8 cellular contexts compared by ENCODE assay signal in genomic region chr15:64152507-64153387, GRCh38.
DNase-seq lines count a peak whose midpoint lies in the region; ATAC-seq and TF ChIP-seq lines count a peak whose summit lies in the region.

No MANE protein-coding gene starts in this region.

- no peak for TF ChIP-seq CTCF in nephron (IDR thresholded peaks at IDR 0.05; ENCODE audit: unreplicated experiment in 3 of 3)

- peaks cover 29% of the 10 kb centered on the region for H3K4me1 Mint-ChIP-seq in nephron

- no peaks in the 10 kb centered on the region for H3K9me3 Mint-ChIP-seq in nephron

- H3K27ac Mint-ChIP-seq in nephron, result no peak overlapping the region

- peak; percentile 26 for ATAC-seq in GM19372 (IDR thresholded peaks at IDR 0.05; ENCODE audit: low read depth, unreplicated experiment)

- peak overlapping the region; percentile 54 to 64 (median 60) for H3K4me3 Mint-ChIP-seq in nephron

- peak; percentile 37 for DNase-seq in ELR (ENCODE audit: low read depth)
- DNase-seq in NCI-H1105 treated with DMSO at 0.1 percent for 48 hours (lab: John Stamatoyannopoulos, UW), result peak; percentile 51
- DNase-seq in cerebellar cortex (ENCODE audit: low spot score), result peak; percentile 63
- DNase-seq in activated effector memory CD4-positive, alpha-beta T cell treated with anti-CD3 and anti-CD28 coated beads, Interleukin-2, amount 50 U/mL, for 16 hours, result no peak
- DNase-seq in NCI-H1930 (lab: John Stamatoyannopoulos, UW), result no peak
- no peak for DNase-seq in D341Med (ENCODE audit: low spot score)

- peaks cover 34% of the 10 kb centered on the region for H3K27me3 Mint-ChIP-seq in nephron (ENCODE audit: low read depth)

- peaks cover 27% of the 10 kb centered on the region for H3K36me3 Mint-ChIP-seq in nephron (ENCODE audit: low read depth)

Comparison
In these comparisons a context has a peak if more than half of its experiments do, and no peak if none do; other contexts are left out.
1. DNase-seq: peak in ELR (single experiment), NCI-H1105 treated with DMSO at 0.1 percent for 48 hours (single experiment) and cerebellar cortex (single experiment); none in activated effector memory CD4-positive, alpha-beta T cell treated with anti-CD3 and anti-CD28 coated beads, Interleukin-2, amount 50 U/mL, for 16 hours (single experiment), NCI-H1930 (0 of 2) and D341Med (single experiment).